Comparison of ENCODE assay signal across 1 cellular context in the genomic region with DNA sequence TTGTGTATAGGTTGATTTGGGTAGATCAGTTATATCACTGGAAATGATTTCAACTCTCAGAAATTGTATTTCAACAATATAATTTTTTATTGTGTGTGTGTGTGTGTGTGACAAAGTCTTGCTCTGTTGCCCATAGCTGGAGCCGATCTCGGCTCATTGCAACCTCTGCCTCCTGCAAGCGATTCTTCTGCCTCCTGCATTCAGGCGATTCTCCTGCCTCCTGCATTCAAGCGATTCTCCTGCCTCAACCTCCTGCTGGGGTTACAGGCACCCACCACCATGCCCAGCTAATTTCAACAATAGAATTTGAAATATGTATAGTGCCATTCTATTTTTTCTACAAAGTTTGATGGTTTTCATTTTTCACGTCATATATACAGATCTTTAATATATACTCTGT.
TF ChIP-seq lines count a peak whose summit lies in the region.

No MANE protein-coding gene starts in this region.

TF ChIP-seq in HCT116, 20 proteins besides CTCF, POLR2A, EP300 and RAD21 (continued from another document):
- TF ChIP-seq ZBTB33 (IDR thresholded peaks at IDR 0.05; ENCODE audit: extremely low read depth, insufficient replicate concordance, low read length) (no peak), ZNF274 (IDR thresholded peaks at IDR 0.05; ENCODE audit: low read depth, low read length) (no peak)
